ENCODE assay signal across 16 cellular contexts in the genomic region with DNA sequence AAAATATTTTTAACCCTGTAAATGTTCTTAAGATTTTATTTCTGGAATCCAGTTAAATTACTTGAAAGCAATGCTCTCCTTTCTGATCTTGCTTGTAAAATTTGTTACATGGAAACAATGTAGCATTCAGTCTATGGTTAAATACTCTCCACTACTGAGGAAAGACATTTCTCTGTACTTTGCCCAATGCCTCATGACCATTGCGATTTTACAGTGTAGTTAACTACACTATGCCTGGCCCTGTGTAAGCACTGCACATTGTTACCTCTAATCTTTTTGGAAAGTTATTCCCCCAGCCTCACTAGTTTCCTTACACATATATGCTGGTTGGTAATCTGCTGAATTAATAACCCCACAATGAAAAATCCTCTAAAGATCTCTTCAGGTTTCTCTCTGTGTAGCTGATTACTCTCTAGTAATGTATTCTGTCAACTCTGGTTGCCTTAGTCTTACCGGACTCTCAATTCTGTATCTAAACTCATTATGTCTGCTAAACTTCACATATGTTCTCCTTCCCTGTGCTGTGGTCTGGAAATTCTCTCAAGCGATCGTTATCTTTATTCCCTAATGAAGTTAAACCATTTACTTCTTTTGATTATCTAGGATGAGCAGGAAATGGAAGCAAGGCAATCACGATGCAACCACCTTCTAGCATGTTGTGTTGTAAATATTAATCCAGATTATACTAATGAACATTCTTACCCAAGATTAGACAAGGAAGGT.
"Had no signal": no experiment of that assay in that cellular context is flagged by ENCODE, and none has a peak within 500 bp of the region (broad histone marks: within the 10 kb centered on the region; RNA-seq: fewer than 3 reads in every experiment).

No MANE protein-coding gene starts in this region.

- FAIRE-seq: bronchial epithelial cell, endothelial cell of umbilical vein had no signal

- H3K27me3 ChIP-seq: esophagus muscularis mucosa, right atrium auricular region, tibial nerve, uterus had no signal

- ATAC-seq: lower lobe of right lung, T-helper 17 cell had no signal

- H3K4me3 ChIP-seq: esophagus muscularis mucosa, lower lobe of right lung, prostate gland, right atrium auricular region, tibial nerve, uterus had no signal

- DNase-seq: activated CD4-positive, alpha-beta T cell treated with anti-CD3 and anti-CD28 coated beads, Interleukin-2, amount 50 U/mL, for 48 hours; activated gamma-delta T cell treated with Interleukin-2 at 50 U/mL for 16 hours; dermis blood vessel endothelial cell; effector memory CD4-positive, alpha-beta T cell; lower lobe of right lung; stimulated activated CD4-positive, alpha-beta T cell treated with anti-CD3 and anti-CD28 coated beads, Interleukin-2, amount 100 ng/mL, for 24 hours; stimulated activated naive CD4-positive, alpha-beta T cell treated with Interleukin-2 at 50 U/mL for 16 hours; T-helper 17 cell; uterus; WERI-Rb-1 had no signal

- H3K27ac ChIP-seq: esophagus muscularis mucosa, lower lobe of right lung, prostate gland, right atrium auricular region, tibial nerve, uterus, WERI-Rb-1 had no signal

- H3K9me3 ChIP-seq: esophagus muscularis mucosa, lower lobe of right lung, prostate gland, right atrium auricular region, tibial nerve, uterus had no signal

- H3K4me1 ChIP-seq: esophagus muscularis mucosa, lower lobe of right lung, prostate gland, right atrium auricular region, tibial nerve, uterus had no signal

- H3K36me3 ChIP-seq: esophagus muscularis mucosa, lower lobe of right lung, prostate gland, right atrium auricular region, tibial nerve, uterus, WERI-Rb-1 had no signal
